25 cellular contexts compared by ENCODE assay signal in the genomic region with DNA sequence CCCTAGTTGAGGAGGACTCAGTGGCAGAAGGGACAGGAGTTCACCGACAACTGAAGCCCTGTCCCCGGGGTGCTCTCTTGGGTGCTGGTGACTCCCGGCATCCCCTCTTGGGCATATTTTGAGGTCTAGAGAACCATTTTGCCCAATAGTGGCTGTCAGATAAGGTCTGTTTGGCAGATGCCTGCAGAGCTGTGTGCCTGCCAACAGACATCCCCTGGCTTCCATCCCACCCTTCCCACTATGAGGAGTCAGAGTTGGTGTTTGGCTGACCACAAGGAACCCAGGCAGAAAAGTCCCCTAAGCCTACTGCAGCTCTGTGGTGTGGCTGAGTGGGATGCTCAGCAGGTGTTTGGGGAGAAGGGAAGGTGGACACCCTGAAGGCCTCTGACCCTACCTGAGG.
A peak's percentile ranks its signal among the peaks of the same experiment; 100 is the strongest.
DNase-seq lines count a peak whose midpoint lies in the region; ATAC-seq lines count a peak whose summit lies in the region.
"Had no signal": no experiment of that assay in that cellular context is flagged by ENCODE, and none has a peak within 500 bp of the region (broad histone marks: within the 10 kb centered on the region; RNA-seq: fewer than 3 reads in every experiment).

No MANE protein-coding gene starts in this region.

- no peak for ATAC-seq in stimulated activated naive B cell treated with anti-CD40 and anti-IgM and Interleukin-4, amounts not matched to agents 10 μg/mL and 1 μg/mL and 100 μg/mL, for 72 hours (replicated peaks)
- ATAC-seq: naive thymus-derived CD4-positive, alpha-beta T cell; T-cell had no signal

- peak overlapping the region; percentile 8 for H3K27ac Mint-ChIP-seq in activated naive CD8-positive, alpha-beta T cell
- no peak overlapping the region for H3K27ac Mint-ChIP-seq in activated naive CD8-positive, alpha-beta T cell treated with anti-CD3 and anti-CD28 coated beads for 36 hours
- H3K27ac Mint-ChIP-seq in stimulated activated naive B cell treated with anti-CD40 and anti-IgM and Interleukin-4, amounts not matched to agents 10 μg/mL and 1 μg/mL and 100 μg/mL, for 72 hours = peak overlapping the region; percentile 74
- H3K27ac Mint-ChIP-seq: CD14-positive monocyte, mesothelial cell of epicardium, T-cell, type B pancreatic cell had no signal

- H3K27me3 ChIP-seq in MG63 = no peaks in the 10 kb centered on the region
- H3K27me3 ChIP-seq: adrenal gland, brain microvascular endothelial cell had no signal

- peaks cover 4% of the 10 kb centered on the region for H3K36me3 Mint-ChIP-seq in activated naive CD8-positive, alpha-beta T cell
- H3K36me3 Mint-ChIP-seq in activated naive CD8-positive, alpha-beta T cell treated with anti-CD3 and anti-CD28 coated beads for 36 hours = peaks cover 26% of the 10 kb centered on the region
- peaks cover 27 to 34% of the 10 kb centered on the region in 2 donors for H3K36me3 Mint-ChIP-seq in stimulated activated naive B cell treated with anti-CD40 and anti-IgM and Interleukin-4, amounts not matched to agents 10 μg/mL and 1 μg/mL and 100 μg/mL, for 72 hours
- H3K36me3 Mint-ChIP-seq: T-cell, type B pancreatic cell had no signal

- H3K9me3 ChIP-seq in MG63 = no peaks in the 10 kb centered on the region
- H3K9me3 ChIP-seq: adrenal gland had no signal

- H3K4me1 Mint-ChIP-seq in activated naive CD8-positive, alpha-beta T cell (ENCODE audit: low read depth) = peaks cover 37% of the 10 kb centered on the region
- H3K4me1 Mint-ChIP-seq in activated naive CD8-positive, alpha-beta T cell treated with anti-CD3 and anti-CD28 coated beads for 36 hours = peaks cover 39% of the 10 kb centered on the region
- peaks cover 30 to 68% of the 10 kb centered on the region in 2 donors for H3K4me1 Mint-ChIP-seq in stimulated activated naive B cell treated with anti-CD40 and anti-IgM and Interleukin-4, amounts not matched to agents 10 μg/mL and 1 μg/mL and 100 μg/mL, for 72 hours
- H3K4me1 Mint-ChIP-seq: mesothelial cell of epicardium had no signal

- no peak for DNase-seq in activated naive CD8-positive, alpha-beta T cell treated with anti-CD3 and anti-CD28 coated beads for 36 hours
- peak; percentile 51 for DNase-seq in MG63
- peak; percentile 31 for DNase-seq in cerebellum (ENCODE audit: low spot score)
- DNase-seq in stimulated activated naive B cell treated with anti-CD40 and anti-IgM and Interleukin-4, amounts not matched to agents 10 μg/mL and 1 μg/mL and 100 μg/mL, for 72 hours = no peak
- no peak for DNase-seq in HT-29 (ENCODE audit: low spot score)
- no peak for DNase-seq in NCI-H2171 (lab: John Stamatoyannopoulos, UW)
- DNase-seq: activated CD4-positive, alpha-beta T cell treated with anti-CD3 and anti-CD28 coated beads for 48 hours; activated gamma-delta T cell; adrenal gland; brain microvascular endothelial cell; Calu3; DMS79 treated with DMSO at 0.1 percent for 48 hours; effector CD8-positive, alpha-beta T cell; HCEC 1CT; KBM-7; naive thymus-derived CD4-positive, alpha-beta T cell; NCI-H1417 treated with DMSO at 0.1 percent for 48 hours; NCI-H2081 treated with DMSO at 0.1 percent for 48 hours; NCI-H748 treated with DMSO at 0.1 percent for 48 hours; T-cell had no signal

- no peak overlapping the region for H3K4me3 Mint-ChIP-seq in activated naive CD8-positive, alpha-beta T cell
- no peak overlapping the region for H3K4me3 Mint-ChIP-seq in activated naive CD8-positive, alpha-beta T cell treated with anti-CD3 and anti-CD28 coated beads for 36 hours
- no peak overlapping the region for H3K4me3 Mint-ChIP-seq in stimulated activated naive B cell treated with anti-CD40 and anti-IgM and Interleukin-4, amounts not matched to agents 10 μg/mL and 1 μg/mL and 100 μg/mL, for 72 hours
- H3K4me3 Mint-ChIP-seq: CD14-positive monocyte; mesothelial cell of epicardium; naive thymus-derived CD4-positive, alpha-beta T cell; T-cell; type B pancreatic cell had no signal

- no peaks in the 10 kb centered on the region for H3K36me3 ChIP-seq in MG63
- H3K36me3 ChIP-seq: adrenal gland, brain microvascular endothelial cell had no signal

- no peaks in the 10 kb centered on the region for H3K9me3 Mint-ChIP-seq in activated naive CD8-positive, alpha-beta T cell (ENCODE audit: low read depth)
- H3K9me3 Mint-ChIP-seq in activated naive CD8-positive, alpha-beta T cell treated with anti-CD3 and anti-CD28 coated beads for 36 hours = peaks cover 21% of the 10 kb centered on the region
- peaks cover 4 to 7% of the 10 kb centered on the region in 2 donors for H3K9me3 Mint-ChIP-seq in stimulated activated naive B cell treated with anti-CD40 and anti-IgM and Interleukin-4, amounts not matched to agents 10 μg/mL and 1 μg/mL and 100 μg/mL, for 72 hours
- H3K9me3 Mint-ChIP-seq: T-cell had no signal

- H3K4me3 ChIP-seq in MG63 = no peak overlapping the region
- H3K4me3 ChIP-seq: adrenal gland, skin epidermis had no signal

- no peaks in the 10 kb centered on the region for H3K27me3 Mint-ChIP-seq in activated naive CD8-positive, alpha-beta T cell
- H3K27me3 Mint-ChIP-seq in activated naive CD8-positive, alpha-beta T cell treated with anti-CD3 and anti-CD28 coated beads for 36 hours = no peaks in the 10 kb centered on the region
- no peaks in the 10 kb centered on the region for H3K27me3 Mint-ChIP-seq in stimulated activated naive B cell treated with anti-CD40 and anti-IgM and Interleukin-4, amounts not matched to agents 10 μg/mL and 1 μg/mL and 100 μg/mL, for 72 hours
- H3K27me3 Mint-ChIP-seq: naive thymus-derived CD4-positive, alpha-beta T cell; type B pancreatic cell had no signal

Comparison
In these comparisons a context has a peak if more than half of its experiments do, and no peak if none do; other contexts are left out.
1. DNase-seq: peak in MG63 (single experiment) and cerebellum (single experiment); none in activated naive CD8-positive, alpha-beta T cell treated with anti-CD3 and anti-CD28 coated beads for 36 hours (single experiment), stimulated activated naive B cell treated with anti-CD40 and anti-IgM and Interleukin-4, amounts not matched to agents 10 μg/mL and 1 μg/mL and 100 μg/mL, for 72 hours (single experiment), HT-29 (single experiment) and NCI-H2171 (single experiment).